ENCODE assay signal across 1 cellular context in the genomic region with DNA sequence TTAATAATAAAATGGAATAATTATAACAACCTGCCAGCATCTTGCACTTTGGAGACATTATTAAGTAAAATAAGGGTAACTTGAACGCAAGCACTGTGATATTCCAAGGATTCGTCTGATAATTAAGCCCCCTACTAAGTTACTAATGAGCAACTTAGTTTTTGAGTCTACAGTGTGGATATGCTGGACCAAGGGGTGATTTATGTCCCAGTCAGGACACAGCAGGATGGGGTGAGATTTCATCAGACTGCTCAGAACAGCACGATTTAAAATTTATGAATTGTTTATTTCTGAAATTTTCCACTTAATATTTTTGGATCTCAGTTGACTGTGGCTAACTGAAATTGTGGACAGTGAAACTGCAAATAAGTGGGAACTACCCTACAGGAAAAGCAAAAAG.
TF ChIP-seq lines count a peak whose summit lies in the region.

No MANE protein-coding gene starts in this region.

TF ChIP-seq in K562, 482 proteins besides CTCF, POLR2A, EP300 and RAD21:
- TF ChIP-seq, protein P1, sequence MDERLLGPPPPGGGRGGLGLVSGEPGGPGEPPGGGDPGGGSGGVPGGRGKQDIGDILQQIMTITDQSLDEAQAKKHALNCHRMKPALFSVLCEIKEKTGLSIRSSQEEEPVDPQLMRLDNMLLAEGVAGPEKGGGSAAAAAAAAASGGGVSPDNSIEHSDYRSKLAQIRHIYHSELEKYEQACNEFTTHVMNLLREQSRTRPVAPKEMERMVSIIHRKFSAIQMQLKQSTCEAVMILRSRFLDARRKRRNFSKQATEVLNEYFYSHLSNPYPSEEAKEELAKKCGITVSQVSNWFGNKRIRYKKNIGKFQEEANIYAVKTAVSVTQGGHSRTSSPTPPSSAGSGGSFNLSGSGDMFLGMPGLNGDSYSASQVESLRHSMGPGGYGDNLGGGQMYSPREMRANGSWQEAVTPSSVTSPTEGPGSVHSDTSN (CRISPR knock-in tag; IDR thresholded peaks at IDR 0.05; ENCODE audit: low read depth) = no peak
- TF ChIP-seq, protein P1 (tag; conservative IDR thresholded peaks at IDR 0.05; ENCODE audit: low read depth) = peak; percentile 33; the same call in 1 of the 2 replicates
- TF ChIP-seq, protein P2, sequence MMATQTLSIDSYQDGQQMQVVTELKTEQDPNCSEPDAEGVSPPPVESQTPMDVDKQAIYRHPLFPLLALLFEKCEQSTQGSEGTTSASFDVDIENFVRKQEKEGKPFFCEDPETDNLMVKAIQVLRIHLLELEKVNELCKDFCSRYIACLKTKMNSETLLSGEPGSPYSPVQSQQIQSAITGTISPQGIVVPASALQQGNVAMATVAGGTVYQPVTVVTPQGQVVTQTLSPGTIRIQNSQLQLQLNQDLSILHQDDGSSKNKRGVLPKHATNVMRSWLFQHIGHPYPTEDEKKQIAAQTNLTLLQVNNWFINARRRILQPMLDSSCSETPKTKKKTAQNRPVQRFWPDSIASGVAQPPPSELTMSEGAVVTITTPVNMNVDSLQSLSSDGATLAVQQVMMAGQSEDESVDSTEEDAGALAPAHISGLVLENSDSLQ (IDR thresholded peaks at IDR 0.05) = peak; percentile 74
- TF ChIP-seq ELF2 (CRISPR knock-in tag; IDR thresholded peaks at IDR 0.05) (no peak), POLR2G (IDR thresholded peaks at IDR 0.05; ENCODE audit: low read depth, low read length) (no peak), ZNF778 (CRISPR knock-in tag; IDR thresholded peaks at IDR 0.05) (no peak), MEIS2 (IDR thresholded peaks at IDR 0.05; ENCODE audit: partially characterized antibody) (peak; percentile 76), FUS (optimal IDR thresholded peaks at IDR 0.05; ENCODE audit: low read depth, low read length) (no peak), NFRKB (IDR thresholded peaks at IDR 0.05; ENCODE audit: low read depth) (no peak)
- TF ChIP-seq, protein P3, sequence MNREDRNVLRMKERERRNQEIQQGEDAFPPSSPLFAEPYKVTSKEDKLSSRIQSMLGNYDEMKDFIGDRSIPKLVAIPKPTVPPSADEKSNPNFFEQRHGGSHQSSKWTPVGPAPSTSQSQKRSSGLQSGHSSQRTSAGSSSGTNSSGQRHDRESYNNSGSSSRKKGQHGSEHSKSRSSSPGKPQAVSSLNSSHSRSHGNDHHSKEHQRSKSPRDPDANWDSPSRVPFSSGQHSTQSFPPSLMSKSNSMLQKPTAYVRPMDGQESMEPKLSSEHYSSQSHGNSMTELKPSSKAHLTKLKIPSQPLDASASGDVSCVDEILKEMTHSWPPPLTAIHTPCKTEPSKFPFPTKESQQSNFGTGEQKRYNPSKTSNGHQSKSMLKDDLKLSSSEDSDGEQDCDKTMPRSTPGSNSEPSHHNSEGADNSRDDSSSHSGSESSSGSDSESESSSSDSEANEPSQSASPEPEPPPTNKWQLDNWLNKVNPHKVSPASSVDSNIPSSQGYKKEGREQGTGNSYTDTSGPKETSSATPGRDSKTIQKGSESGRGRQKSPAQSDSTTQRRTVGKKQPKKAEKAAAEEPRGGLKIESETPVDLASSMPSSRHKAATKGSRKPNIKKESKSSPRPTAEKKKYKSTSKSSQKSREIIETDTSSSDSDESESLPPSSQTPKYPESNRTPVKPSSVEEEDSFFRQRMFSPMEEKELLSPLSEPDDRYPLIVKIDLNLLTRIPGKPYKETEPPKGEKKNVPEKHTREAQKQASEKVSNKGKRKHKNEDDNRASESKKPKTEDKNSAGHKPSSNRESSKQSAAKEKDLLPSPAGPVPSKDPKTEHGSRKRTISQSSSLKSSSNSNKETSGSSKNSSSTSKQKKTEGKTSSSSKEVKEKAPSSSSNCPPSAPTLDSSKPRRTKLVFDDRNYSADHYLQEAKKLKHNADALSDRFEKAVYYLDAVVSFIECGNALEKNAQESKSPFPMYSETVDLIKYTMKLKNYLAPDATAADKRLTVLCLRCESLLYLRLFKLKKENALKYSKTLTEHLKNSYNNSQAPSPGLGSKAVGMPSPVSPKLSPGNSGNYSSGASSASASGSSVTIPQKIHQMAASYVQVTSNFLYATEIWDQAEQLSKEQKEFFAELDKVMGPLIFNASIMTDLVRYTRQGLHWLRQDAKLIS (CRISPR knock-in tag; IDR thresholded peaks at IDR 0.05) = no peak
TF ChIP-seq in K562: peak in this region for 3.
